8 cellular contexts compared by ENCODE assay signal in the genomic region with DNA sequence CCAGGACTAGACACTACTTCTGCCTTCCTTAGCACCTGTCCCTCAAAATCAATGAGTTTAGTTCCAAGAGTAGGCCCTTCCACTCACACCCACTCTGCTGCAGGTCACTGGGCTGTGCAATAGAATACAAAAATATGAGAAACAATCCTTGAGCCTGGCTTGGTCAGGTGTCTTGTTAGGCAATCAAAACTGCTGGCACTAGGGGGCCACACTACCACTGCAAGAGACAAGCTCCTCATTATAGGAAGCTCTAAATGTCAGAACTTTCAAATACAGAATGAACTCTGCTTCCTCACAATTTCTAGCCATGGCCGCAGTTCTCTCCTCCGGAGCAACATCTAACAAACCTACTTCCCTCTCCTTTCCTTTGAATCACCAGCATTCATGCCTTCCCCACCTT. TPM values are rescaled to one million over a fixed set of nuclear protein-coding genes. Genes with fewer than 3 reads are reported as not detected.
DNase-seq lines count a peak whose midpoint lies in the region; ATAC-seq and TF ChIP-seq lines count a peak whose summit lies in the region.
"Not testable (repeated sequence)": the region's sequence is repeated elsewhere in the genome, so short reads cannot be mapped to it uniquely, and the experiment has no call there.

No MANE protein-coding gene starts in this region.

- not testable (repeated sequence) for H3K9me2 ChIP-seq in PC-3 (replicated peaks; ENCODE audit: low read length); hepatocyte (replicated peaks; ENCODE audit: insufficient read depth)

- DNase-seq in A172 (ENCODE audit: low spot score) (peak; percentile 1), EL (peak; percentile 10), HT1080 (ENCODE audit: low read depth) (peak; percentile 2), PC-3 (peak; percentile 44), colonic mucosa (peak; percentile 47), hepatocyte (ENCODE audit: low spot score) (peak; percentile 28)
- DNase-seq in activated CD4-positive, alpha-beta memory T cell treated with anti-CD3 and anti-CD28 coated beads, Interleukin-2, amount 10 ng/mL, durations not matched to agents 7 days and 5 days, result peak; percentile 23
- DNase-seq in progenitor cell of endocrine pancreas (ENCODE audit: low spot score, unreplicated experiment), result not testable (repeated sequence)

- H3K27ac Mint-ChIP-seq in activated CD4-positive, alpha-beta memory T cell treated with anti-CD3 and anti-CD28 coated beads, Interleukin-2, amount 10 ng/mL, durations not matched to agents 7 days and 5 days; progenitor cell of endocrine pancreas: not testable (repeated sequence)

- not testable (repeated sequence) for H3K9me3 Mint-ChIP-seq in activated CD4-positive, alpha-beta memory T cell treated with anti-CD3 and anti-CD28 coated beads, Interleukin-2, amount 10 ng/mL, durations not matched to agents 7 days and 5 days; progenitor cell of endocrine pancreas (ENCODE audit: low read depth)

- not testable (repeated sequence) for H3F3A ChIP-seq in PC-3 (ENCODE audit: low read length, unreplicated experiment)

- BruUV-seq in PC-3 (replicated peaks; lab: Mats Ljungman, UMichigan), result not testable (repeated sequence)

- H3K27me3 ChIP-seq in PC-3 (ENCODE audit: low read length); colonic mucosa; hepatocyte: not testable (repeated sequence)

- not testable (repeated sequence) for H3K9me3 ChIP-seq in PC-3 (ENCODE audit: low read length); colonic mucosa; hepatocyte (ENCODE audit: low read depth)

- TF ChIP-seq CTCF in PC-3 (conservative IDR thresholded peaks at IDR 0.05; ENCODE audit: low read depth, low read length) (peak; percentile 54), colonic mucosa (IDR thresholded peaks at IDR 0.05) (peak; percentile 30), hepatocyte (IDR thresholded peaks at IDR 0.05; ENCODE audit: poor library complexity) (peak; percentile 35), progenitor cell of endocrine pancreas (IDR thresholded peaks at IDR 0.05; ENCODE audit: unreplicated experiment) (peak; percentile 46)

- not testable (repeated sequence) for H3K4me3 ChIP-seq in PC-3 (ENCODE audit: low read length); colonic mucosa; hepatocyte

- H4K20me1 ChIP-seq in PC-3 (ENCODE audit: low read length); hepatocyte (ENCODE audit: insufficient read depth, poor library complexity, severe bottlenecking): not testable (repeated sequence)

- CTCF ChIA-PET in PC-3 (lab: Charles Lee), result interaction anchor here (0.6 kb wide), 1 partner anchor 267 kb away, joined by 6 read pairs; no protein-coding TSS in a partner anchor
- CTCF ChIA-PET in activated CD4-positive, alpha-beta memory T cell treated with anti-CD3 and anti-CD28 coated beads, Interleukin-2, amount 10 ng/mL, durations not matched to agents 7 days and 5 days (lab: Charles Lee), result interaction anchor here (0.6 kb wide), 1 partner anchor 1814 kb away, joined by 3 read pairs; no protein-coding TSS in a partner anchor

- H3K27ac ChIP-seq in PC-3 (ENCODE audit: low read length); colonic mucosa; hepatocyte: not testable (repeated sequence)

- not testable (repeated sequence) for H3K4me1 ChIP-seq in PC-3 (ENCODE audit: insufficient read depth, low read length); colonic mucosa; hepatocyte (ENCODE audit: insufficient read depth)

- H3K4me3 Mint-ChIP-seq in activated CD4-positive, alpha-beta memory T cell treated with anti-CD3 and anti-CD28 coated beads, Interleukin-2, amount 10 ng/mL, durations not matched to agents 7 days and 5 days; progenitor cell of endocrine pancreas (ENCODE audit: low read depth): not testable (repeated sequence)

- H3K36me3 Mint-ChIP-seq in activated CD4-positive, alpha-beta memory T cell treated with anti-CD3 and anti-CD28 coated beads, Interleukin-2, amount 10 ng/mL, durations not matched to agents 7 days and 5 days (ENCODE audit: low read depth), result peaks cover 13% of the 10 kb centered on the region
- H3K36me3 Mint-ChIP-seq in progenitor cell of endocrine pancreas (ENCODE audit: insufficient read depth), result peaks cover 14% of the 10 kb centered on the region

- not testable (repeated sequence) for H3K79me2 ChIP-seq in PC-3 (ENCODE audit: low read length); hepatocyte

- not testable (repeated sequence) for H3K9ac ChIP-seq in PC-3 (ENCODE audit: low read length); colonic mucosa (ENCODE audit: low read depth in 2 of 2, low read length in 2 of 2)

- intact Hi-C loops in PC-3 (cut with micrococcal nuclease); colonic mucosa (cut with DNase I): not testable (repeated sequence)

- 84% methylated on average over 2 of the region's 2 CpGs for WGBS in hepatocyte (ENCODE audit: low lambda C conversion rate, missing lambda C conversion rate)

- H3K27me3 Mint-ChIP-seq in activated CD4-positive, alpha-beta memory T cell treated with anti-CD3 and anti-CD28 coated beads, Interleukin-2, amount 10 ng/mL, durations not matched to agents 7 days and 5 days; progenitor cell of endocrine pancreas: not testable (repeated sequence)

- H3K4me2 ChIP-seq in PC-3 (ENCODE audit: low read length); hepatocyte: not testable (repeated sequence)

- H3K36me3 ChIP-seq in PC-3 (ENCODE audit: low read depth, low read length); colonic mucosa; hepatocyte (replicated peaks; ENCODE audit: insufficient read depth, low read depth): not testable (repeated sequence)

- H3K4me1 Mint-ChIP-seq in activated CD4-positive, alpha-beta memory T cell treated with anti-CD3 and anti-CD28 coated beads, Interleukin-2, amount 10 ng/mL, durations not matched to agents 7 days and 5 days; progenitor cell of endocrine pancreas (ENCODE audit: low read depth): not testable (repeated sequence)

- H2AFZ ChIP-seq in PC-3 (ENCODE audit: low read length); hepatocyte: not testable (repeated sequence)

- ATAC-seq in PC-3, result peak; percentile 63

- POLR2A ChIA-PET in PC-3 (lab: Charles Lee; ENCODE audit: unreplicated experiment); activated CD4-positive, alpha-beta memory T cell treated with anti-CD3 and anti-CD28 coated beads, Interleukin-2, amount 10 ng/mL, durations not matched to agents 7 days and 5 days (lab: Charles Lee): not testable (repeated sequence)

RNA-seq across cellular contexts. Expression of gene EFL1, which starts 41.0 kb away (rescaled TPM):
- 24.4 and 26.5 TPM in 2 replicates for total RNA-seq in A172 (2014; rRNA removed; shearing (Covaris generic))
- total RNA-seq in HT1080 (2014; rRNA removed; shearing (Covaris generic)), result 20.4 and 20.5 TPM in 2 replicates
- 17.3 and 21.4 TPM in 2 replicates for polyA plus RNA-seq in HT1080 (2015; cell fraction: cytosol; rRNA removed)
- 30.7 and 37.0 TPM in 2 replicates for polyA plus RNA-seq in HT1080 (2015; cell fraction: nucleus; rRNA removed)
- total RNA-seq in PC-3 (2014; rRNA removed) (12.4 and 14.7 TPM in 2 replicates), colonic mucosa (10 to 100 TPM; 27.4 to 38.9 TPM), hepatocyte (17.5 and 19.0 TPM in 2 replicates), progenitor cell of endocrine pancreas (30.3 and 31.1 TPM in 2 replicates)
- total RNA-seq in activated CD4-positive, alpha-beta memory T cell treated with anti-CD3 and anti-CD28 coated beads, Interleukin-2, amount 10 ng/mL, durations not matched to agents 7 days and 5 days, result 10 to 100 TPM; 20.8 to 23.1 TPM
- 9.7 and 11.6 TPM in 2 replicates for polyA plus RNA-seq in hepatocyte

RNA-seq across cellular contexts. Expression of gene SAXO2, which starts 41.1 kb away (rescaled TPM):
- 1.1 and 2.5 TPM in 2 replicates for total RNA-seq in A172 (2014; rRNA removed; shearing (Covaris generic))
- 0.35 and 0.70 TPM in 2 replicates for total RNA-seq in HT1080 (2014; rRNA removed; shearing (Covaris generic))
- 0.14 and 0.90 TPM in 2 replicates for polyA plus RNA-seq in HT1080 (2015; cell fraction: cytosol; rRNA removed)
- polyA plus RNA-seq in HT1080 (2015; cell fraction: nucleus; rRNA removed), result 1.9 TPM in 1 of 2 replicates, not detected in the other
- total RNA-seq in PC-3 (2014; rRNA removed) (0.35 and 3.7 TPM in 2 replicates), colonic mucosa (under 1 TPM; 0.67 to 0.93 TPM), hepatocyte (0.64 and 2.3 TPM in 2 replicates), progenitor cell of endocrine pancreas (5.2 and 6.0 TPM in 2 replicates)
- under 1 TPM in 1 of 2 experiments, not detected in 1; 0.60 TPM for total RNA-seq in activated CD4-positive, alpha-beta memory T cell treated with anti-CD3 and anti-CD28 coated beads, Interleukin-2, amount 10 ng/mL, durations not matched to agents 7 days and 5 days
- polyA plus RNA-seq in hepatocyte, result 1.5 and 2.0 TPM in 2 replicates
